In genomic region chr3:10550705-10551104, GRCh38 we compare ENCODE assay signal across 22 cellular contexts. TPM values are rescaled to one million over a fixed set of nuclear protein-coding genes. Genes with fewer than 3 reads are reported as not detected.
DNase-seq lines count a peak whose midpoint lies in the region; FAIRE-seq and TF ChIP-seq lines count a peak whose summit lies in the region.
"Had no signal": no experiment of that assay in that cellular context is flagged by ENCODE, and none has a peak within 500 bp of the region (broad histone marks: within the 10 kb centered on the region; RNA-seq: fewer than 3 reads in every experiment).

No MANE protein-coding gene starts in this region.

- TF ChIP-seq EP300 in esophagus muscularis mucosa (IDR thresholded peaks at IDR 0.05) = no peak

- peak; percentile 28 for DNase-seq in activated CD8-positive, alpha-beta memory T cell treated with anti-CD3 and anti-CD28 coated beads, Interleukin-2, amount 50 U/mL, for 48 hours
- peak; percentile 90 for DNase-seq in esophagus muscularis mucosa (ENCODE audit: extremely low spot score)
- peak; percentile 51 for DNase-seq in osteocyte (ENCODE audit: extremely low spot score, unreplicated experiment)
- no peak for DNase-seq in small intestine
- DNase-seq in inferior parietal cortex (ENCODE audit: extremely low spot score) = no peak
- no peak for DNase-seq in kidney
- DNase-seq in activated CD4-positive, alpha-beta T cell treated with anti-CD3 and anti-CD28 coated beads, Interleukin-2, amount 10 ng/mL, durations not matched to agents 24 days and 14 days = no peak
- DNase-seq: activated CD4-positive, alpha-beta T cell treated with anti-CD3 and anti-CD28 coated beads, Interleukin-2, amount 10 ng/mL, durations not matched to agents 7 days and 5 days; activated naive CD8-positive, alpha-beta T cell treated with anti-CD3 and anti-CD28 coated beads, Interleukin-2, amount 10 ng/mL, durations not matched to agents 7 days and 5 days; activated T-cell treated with anti-CD3 and anti-CD28 coated beads, Interleukin-2, amount 50 U/mL, for 4 hours; brain microvascular endothelial cell; CD4-positive, alpha-beta memory T cell; glutamatergic neuron; HCEC 1CT; NCI-H1105 treated with DMSO at 0.1 percent for 48 hours; NCI-H69; ovary; stimulated activated CD4-positive, alpha-beta T cell treated with anti-CD3 and anti-CD28 coated beads, Interleukin-4, amount 100 ng/mL, for 1 hour had no signal

- no peaks in the 10 kb centered on the region for H3K9me3 Mint-ChIP-seq in osteocyte (ENCODE audit: unreplicated experiment)
- H3K9me3 Mint-ChIP-seq in activated CD4-positive, alpha-beta T cell treated with anti-CD3 and anti-CD28 coated beads, Interleukin-2, amount 10 ng/mL, durations not matched to agents 24 days and 14 days = no peaks in the 10 kb centered on the region
- H3K9me3 Mint-ChIP-seq: activated CD4-positive, alpha-beta T cell treated with anti-CD3 and anti-CD28 coated beads, Interleukin-2, amount 10 ng/mL, durations not matched to agents 7 days and 5 days; activated naive CD8-positive, alpha-beta T cell treated with anti-CD3 and anti-CD28 coated beads, Interleukin-2, amount 10 ng/mL, durations not matched to agents 7 days and 5 days; activated T-cell treated with anti-CD3 and anti-CD28 coated beads, Interleukin-2, amount 50 U/mL, for 4 hours had no signal

- FAIRE-seq in small intestine (lab: Jason Lieb, UNC) (no peak), kidney (lab: Jason Lieb, UNC) (no peak)
- FAIRE-seq: GM12892 had no signal

- peaks cover 82% of the 10 kb centered on the region for H3K4me1 ChIP-seq in BLaER1
- H3K4me1 ChIP-seq in esophagus muscularis mucosa = peaks cover 0 to 3% (median 1%) of the 10 kb centered on the region in 4 donors
- no peaks in the 10 kb centered on the region for H3K4me1 ChIP-seq in small intestine (ENCODE audit: control insufficient read depth in 2 of 2, insufficient read depth in 1 of 2, low read depth in 1 of 2, low read length in 1 of 2)
- H3K4me1 ChIP-seq in kidney (ENCODE audit: control insufficient read depth in 1 of 2, insufficient read depth in 1 of 2, low read depth in 1 of 2, low read length in 2 of 2) = no peaks in the 10 kb centered on the region

- H4K20me1 ChIP-seq in BLaER1 = no peaks in the 10 kb centered on the region

- H3K36me3 ChIP-seq in BLaER1 (no peaks in the 10 kb centered on the region), esophagus muscularis mucosa (no peaks in the 10 kb centered on the region), small intestine (ENCODE audit: control insufficient read depth in 2 of 2, insufficient read depth in 2 of 2, low read length in 2 of 2) (no peaks in the 10 kb centered on the region), kidney (ENCODE audit: control insufficient read depth in 1 of 2, insufficient read depth in 2 of 2, low read length in 2 of 2) (no peaks in the 10 kb centered on the region)
- H3K36me3 ChIP-seq: brain microvascular endothelial cell, ovary had no signal

- no peaks in the 10 kb centered on the region for H3K36me3 Mint-ChIP-seq in osteocyte (ENCODE audit: unreplicated experiment)
- H3K36me3 Mint-ChIP-seq in activated CD4-positive, alpha-beta T cell treated with anti-CD3 and anti-CD28 coated beads, Interleukin-2, amount 10 ng/mL, durations not matched to agents 24 days and 14 days (ENCODE audit: low read depth) = no peaks in the 10 kb centered on the region
- H3K36me3 Mint-ChIP-seq: activated naive CD8-positive, alpha-beta T cell treated with anti-CD3 and anti-CD28 coated beads, Interleukin-2, amount 10 ng/mL, durations not matched to agents 7 days and 5 days; CD4-positive, alpha-beta memory T cell had no signal

- peaks cover 14% of the 10 kb centered on the region for H3K4me1 Mint-ChIP-seq in osteocyte (ENCODE audit: unreplicated experiment)
- H3K4me1 Mint-ChIP-seq in activated CD4-positive, alpha-beta T cell treated with anti-CD3 and anti-CD28 coated beads, Interleukin-2, amount 10 ng/mL, durations not matched to agents 24 days and 14 days = peaks cover 35% of the 10 kb centered on the region

- H3K4me2 ChIP-seq in BLaER1 = peak overlapping the region; percentile 79

- WGBS in esophagus muscularis mucosa = 61% methylated on average over 10 of the region's 10 CpGs
- 64 to 76% (median 74%) methylated on average over 10 of the region's 10 CpGs for WGBS in small intestine, 3 donors

- no peak overlapping the region for H3K4me3 Mint-ChIP-seq in osteocyte (ENCODE audit: unreplicated experiment)
- H3K4me3 Mint-ChIP-seq in activated CD4-positive, alpha-beta T cell treated with anti-CD3 and anti-CD28 coated beads, Interleukin-2, amount 10 ng/mL, durations not matched to agents 24 days and 14 days = no peak overlapping the region
- H3K4me3 Mint-ChIP-seq: activated CD4-positive, alpha-beta T cell treated with anti-CD3 and anti-CD28 coated beads, Interleukin-2, amount 10 ng/mL, durations not matched to agents 7 days and 5 days; activated naive CD8-positive, alpha-beta T cell treated with anti-CD3 and anti-CD28 coated beads, Interleukin-2, amount 10 ng/mL, durations not matched to agents 7 days and 5 days; activated T-cell treated with anti-CD3 and anti-CD28 coated beads, Interleukin-2, amount 50 U/mL, for 4 hours had no signal

- no peak overlapping the region for H3K27ac Mint-ChIP-seq in osteocyte (ENCODE audit: unreplicated experiment)
- H3K27ac Mint-ChIP-seq in activated CD4-positive, alpha-beta T cell treated with anti-CD3 and anti-CD28 coated beads, Interleukin-2, amount 10 ng/mL, durations not matched to agents 24 days and 14 days = no peak overlapping the region
- H3K27ac Mint-ChIP-seq: activated naive CD8-positive, alpha-beta T cell treated with anti-CD3 and anti-CD28 coated beads, Interleukin-2, amount 10 ng/mL, durations not matched to agents 7 days and 5 days had no signal

- H3K4me3 ChIP-seq in BLaER1 = no peak overlapping the region
- no peak overlapping the region for H3K4me3 ChIP-seq in esophagus muscularis mucosa
- H3K4me3 ChIP-seq in small intestine (ENCODE audit: low read depth in 1 of 2, low read length in 2 of 2) = no peak overlapping the region
- no peak overlapping the region for H3K4me3 ChIP-seq in kidney (ENCODE audit: low read length in 2 of 2)
- H3K4me3 ChIP-seq: lung, ovary had no signal

- H3K9ac ChIP-seq in BLaER1 (no peak overlapping the region), kidney (ENCODE audit: low read length in 2 of 2) (no peak overlapping the region)

- intact Hi-C loops in esophagus muscularis mucosa (cut with DNase I) = no loop called here
- intact Hi-C loops in kidney (cut with DNase I) = no loop called here
- intact Hi-C loops in activated CD4-positive, alpha-beta T cell treated with anti-CD3 and anti-CD28 coated beads, Interleukin-2, amount 10 ng/mL, durations not matched to agents 24 days and 14 days (cut with micrococcal nuclease) = no loop called here

- peaks cover 15% of the 10 kb centered on the region for H3K27me3 Mint-ChIP-seq in osteocyte (ENCODE audit: unreplicated experiment)
- peaks cover 2% of the 10 kb centered on the region for H3K27me3 Mint-ChIP-seq in activated CD4-positive, alpha-beta T cell treated with anti-CD3 and anti-CD28 coated beads, Interleukin-2, amount 10 ng/mL, durations not matched to agents 24 days and 14 days
- H3K27me3 Mint-ChIP-seq: activated CD4-positive, alpha-beta T cell treated with anti-CD3 and anti-CD28 coated beads, Interleukin-2, amount 10 ng/mL, durations not matched to agents 7 days and 5 days had no signal

- no peak for TF ChIP-seq POLR2A in esophagus muscularis mucosa (IDR thresholded peaks at IDR 0.05; ENCODE audit: low read depth)

- H3K27me3 ChIP-seq in BLaER1 (no peaks in the 10 kb centered on the region), esophagus muscularis mucosa (peaks cover 0 to 49% (median 0%) of the 10 kb centered on the region in 4 donors), small intestine (ENCODE audit: control insufficient read depth in 2 of 2, insufficient read depth in 2 of 2, low read length in 2 of 2) (peaks cover 0 to 7% of the 10 kb centered on the region in 2 donors)
- H3K27me3 ChIP-seq: brain microvascular endothelial cell, ovary had no signal

- TF ChIP-seq CTCF in esophagus muscularis mucosa (IDR thresholded peaks at IDR 0.05) (no peak), osteocyte (IDR thresholded peaks at IDR 0.05) (no peak), kidney (IDR thresholded peaks at IDR 0.05; ENCODE audit: borderline replicate concordance, extremely low read depth, insufficient read depth) (no peak)

- no peaks in the 10 kb centered on the region for H3K9me3 ChIP-seq in BLaER1
- H3K9me3 ChIP-seq in esophagus muscularis mucosa = no peaks in the 10 kb centered on the region
- H3K9me3 ChIP-seq in small intestine (ENCODE audit: control insufficient read depth, low read depth) = no peaks in the 10 kb centered on the region
- no peaks in the 10 kb centered on the region for H3K9me3 ChIP-seq in kidney (ENCODE audit: control insufficient read depth in 1 of 2, low read length in 2 of 2)
- H3K9me3 ChIP-seq: ovary had no signal

- no peak overlapping the region for H3K27ac ChIP-seq in BLaER1
- no peak overlapping the region for H3K27ac ChIP-seq in esophagus muscularis mucosa (replicated peaks in 1 of 4)
- H3K27ac ChIP-seq in small intestine (ENCODE audit: low read depth in 1 of 2, low read length in 1 of 2) = no peak overlapping the region
- H3K27ac ChIP-seq in kidney (ENCODE audit: low read depth in 2 of 2, low read length in 2 of 2) = no peak overlapping the region
- H3K27ac ChIP-seq: brain microvascular endothelial cell, ovary had no signal

RNA-seq across cellular contexts. Expression of gene ATP2B2, which starts 45.3 kb away (rescaled TPM):
- total RNA-seq in esophagus muscularis mucosa (under 1 TPM; under 0.01 to 0.75 (median 0.39) TPM), osteocyte (0.13 TPM in 1 of 2 replicates, not detected in the other), kidney (0.19 TPM)
- polyA plus RNA-seq in small intestine (under 1 TPM in 1 of 3 donors, not detected in 2; 0.39 TPM), kidney (ENCODE audit: insufficient read depth, low read depth, low replicate concordance) (0.22 TPM)
- 0.31 TPM in 1 of 2 replicates, not detected in the other for total RNA-seq in activated CD4-positive, alpha-beta T cell treated with anti-CD3 and anti-CD28 coated beads, Interleukin-2, amount 10 ng/mL, durations not matched to agents 24 days and 14 days
- total RNA-seq: activated CD4-positive, alpha-beta T cell treated with anti-CD3 and anti-CD28 coated beads, Interleukin-2, amount 10 ng/mL, durations not matched to agents 7 days and 5 days; activated naive CD8-positive, alpha-beta T cell treated with anti-CD3 and anti-CD28 coated beads, Interleukin-2, amount 10 ng/mL, durations not matched to agents 7 days and 5 days; CD4-positive, alpha-beta memory T cell; LHCN-M2 had no signal
- polyA plus RNA-seq: CD4-positive, alpha-beta memory T cell; lung had no signal

Comparison
In these comparisons a context has a peak if more than half of its experiments do, and no peak if none do; other contexts are left out.
1. DNase-seq: peak in activated CD8-positive, alpha-beta memory T cell treated with anti-CD3 and anti-CD28 coated beads, Interleukin-2, amount 50 U/mL, for 48 hours (single experiment), esophagus muscularis mucosa (single experiment) and osteocyte (single experiment); none in small intestine (single experiment), inferior parietal cortex (single experiment), kidney (single experiment) and activated CD4-positive, alpha-beta T cell treated with anti-CD3 and anti-CD28 coated beads, Interleukin-2, amount 10 ng/mL, durations not matched to agents 24 days and 14 days (single experiment).